In the genomic region with DNA sequence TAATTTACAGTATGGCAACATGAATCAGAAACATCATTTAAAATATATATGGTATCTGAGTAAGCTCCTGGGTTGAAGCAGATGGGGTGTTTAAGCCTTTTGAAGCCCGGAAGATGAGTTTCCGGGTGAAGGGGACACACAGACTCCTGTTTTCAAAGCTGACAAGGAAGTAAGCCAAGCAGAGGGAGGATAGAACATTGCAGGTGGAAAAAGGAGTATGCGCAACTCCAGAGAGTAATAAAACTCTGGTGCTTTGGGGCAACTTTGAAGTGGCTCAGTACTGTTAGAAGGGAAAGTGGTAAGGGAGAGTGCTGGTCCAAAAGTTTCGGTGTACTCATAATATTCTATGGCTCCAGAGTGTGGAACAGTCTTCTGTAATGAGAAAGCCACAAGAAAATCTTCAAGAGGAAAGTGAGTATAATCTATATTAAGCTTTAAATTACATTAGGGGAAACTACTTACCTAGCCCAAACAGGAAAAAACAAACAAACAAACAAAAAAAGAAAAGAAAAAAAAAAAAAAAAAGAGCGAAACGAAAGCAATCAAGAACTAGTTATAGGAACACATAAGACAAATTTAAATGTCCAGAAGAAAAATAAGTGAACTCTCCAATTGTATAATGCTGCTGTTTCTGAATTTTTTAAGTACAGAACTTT, we compare ENCODE assay signal across 12 cellular contexts.
DNase-seq lines count a peak whose midpoint lies in the region; ATAC-seq lines count a peak whose summit lies in the region.
"Had no signal": no experiment of that assay in that cellular context is flagged by ENCODE, and none has a peak within 500 bp of the region (broad histone marks: within the 10 kb centered on the region; RNA-seq: fewer than 3 reads in every experiment).

No MANE protein-coding gene starts in this region.

- H3K4me3 Mint-ChIP-seq in activated naive CD4-positive, alpha-beta T cell treated with anti-CD3 and anti-CD28 coated beads, Interleukin-2, amount 50 U/mL, for 24 hours, result peak overlapping the region; percentile 95

- no peak for ATAC-seq in HG02798 (IDR thresholded peaks at IDR 0.05; ENCODE audit: poor library complexity, unreplicated experiment)
- no peak for ATAC-seq in HG03175 (IDR thresholded peaks at IDR 0.05; ENCODE audit: unreplicated experiment)

- H3K4me3 ChIP-seq in skin epidermis, result peak overlapping the region in 4 of 7 experiments; percentile 54 to 64 (median 60)

- peak overlapping the region; percentile 92 for H3K27ac Mint-ChIP-seq in activated naive CD4-positive, alpha-beta T cell treated with anti-CD3 and anti-CD28 coated beads, Interleukin-2, amount 50 U/mL, for 24 hours
- H3K27ac Mint-ChIP-seq: nephron progenitor cell had no signal

- no peaks in the 10 kb centered on the region for H3K27me3 Mint-ChIP-seq in activated naive CD4-positive, alpha-beta T cell treated with anti-CD3 and anti-CD28 coated beads, Interleukin-2, amount 50 U/mL, for 24 hours

- peaks cover 32% of the 10 kb centered on the region for H3K4me1 Mint-ChIP-seq in activated naive CD4-positive, alpha-beta T cell treated with anti-CD3 and anti-CD28 coated beads, Interleukin-2, amount 50 U/mL, for 24 hours

- peak; percentile 14 for DNase-seq in activated CD8-positive, alpha-beta memory T cell treated with anti-CD3 and anti-CD28 coated beads, Interleukin-2, amount 50 U/mL, for 4 hours
- no peak for DNase-seq in activated CD8-positive, alpha-beta memory T cell treated with anti-CD3 and anti-CD28 coated beads for 24 hours
- DNase-seq in MV-4-11 (lab: John Stamatoyannopoulos, UW) (peak; percentile 11), globus pallidus (ENCODE audit: low spot score) (no peak)
- DNase-seq: adrenal gland, NCI-H345, nephron progenitor cell had no signal

- no peaks in the 10 kb centered on the region for H3K36me3 Mint-ChIP-seq in activated naive CD4-positive, alpha-beta T cell treated with anti-CD3 and anti-CD28 coated beads, Interleukin-2, amount 50 U/mL, for 24 hours

- H3K9me3 Mint-ChIP-seq in activated naive CD4-positive, alpha-beta T cell treated with anti-CD3 and anti-CD28 coated beads, Interleukin-2, amount 50 U/mL, for 24 hours, result no peaks in the 10 kb centered on the region
- H3K9me3 Mint-ChIP-seq: nephron progenitor cell had no signal

- H3K27ac ChIP-seq in skin epidermis, result peak overlapping the region in 5 of 21 experiments; percentile 21 to 98 (median 88)
- H3K27ac ChIP-seq: epithelial cell of prostate had no signal

Comparison
In these comparisons a context has a peak if more than half of its experiments do, and no peak if none do; other contexts are left out.
1. DNase-seq: peak in activated CD8-positive, alpha-beta memory T cell treated with anti-CD3 and anti-CD28 coated beads, Interleukin-2, amount 50 U/mL, for 4 hours (single experiment) and MV-4-11 (single experiment); none in activated CD8-positive, alpha-beta memory T cell treated with anti-CD3 and anti-CD28 coated beads for 24 hours (single experiment) and globus pallidus (single experiment).